8 cellular contexts compared by ENCODE assay signal in genomic region chr12:12717586-12718381, GRCh38. TPM values are rescaled to one million over a fixed set of nuclear protein-coding genes. Genes with fewer than 3 reads are reported as not detected.
DNase-seq lines count a peak whose midpoint lies in the region; TF ChIP-seq lines count a peak whose summit lies in the region.

No MANE protein-coding gene starts in this region.

- TF ChIP-seq CTCF in BJ (IDR thresholded peaks at IDR 0.05; ENCODE audit: insufficient read depth, low read depth, low read length) = no peak
- no peak for TF ChIP-seq CTCF in foreskin fibroblast (IDR thresholded peaks at IDR 0.05; ENCODE audit: low read depth, low read length)

- peak overlapping the region; percentile 69 for H3K4me3 ChIP-seq in BJ (ENCODE audit: low read depth, low read length)
- H3K4me3 ChIP-seq in foreskin fibroblast (ENCODE audit: low read depth in 1 of 2, low read length in 2 of 2) = peak overlapping the region; percentile 92 to 100
- H3K4me3 ChIP-seq in neuron (ENCODE audit: low read length) = peak overlapping the region; percentile 77

- H3K36me3 ChIP-seq in BJ (ENCODE audit: control insufficient read depth, insufficient read depth, low read length) = no peaks in the 10 kb centered on the region; the same call in 1 of the 2 replicates
- peaks cover 46% of the 10 kb centered on the region for H3K36me3 ChIP-seq in neuron (ENCODE audit: insufficient read depth, low read length)

- H3K27me3 ChIP-seq in BJ (ENCODE audit: control insufficient read depth, insufficient read depth, low read length) = no peaks in the 10 kb centered on the region
- no peaks in the 10 kb centered on the region for H3K27me3 ChIP-seq in neuron (ENCODE audit: insufficient read depth, low read length)

- TF ChIP-seq POLR2A in GM18526 (IDR thresholded peaks at IDR 0.05; ENCODE audit: extremely low read depth, insufficient read length) = peak; percentile 10

- no peak for DNase-seq in BJ (ENCODE audit: low read depth)
- peak; percentile 19 for DNase-seq in HuH-7.5 (ENCODE audit: low spot score)
- DNase-seq in activated CD8-positive, alpha-beta memory T cell treated with anti-CD3 and anti-CD28 coated beads for 24 hours = peak; percentile 77
- DNase-seq in foreskin fibroblast = no peak
- no peak for DNase-seq in T1000 (lab: John Stamatoyannopoulos, UW)
- DNase-seq in NCI-H2196 (lab: John Stamatoyannopoulos, UW; ENCODE audit: unreplicated experiment) = no peak

- CTCF ChIA-PET in BJ (lab: Yijun Ruan, JAX) = interaction anchor here (2.1 kb wide), 1 partner anchor 19 kb away, joined by 6 read pairs; no protein-coding TSS in a partner anchor

- peaks cover 57% of the 10 kb centered on the region for H3K4me1 ChIP-seq in neuron (ENCODE audit: insufficient read depth, low read length)

- POLR2A ChIA-PET in BJ (lab: Charles Lee) = no interaction called here

- H2AFZ ChIP-seq in neuron (ENCODE audit: low read depth, low read length) = no peak overlapping the region

- no peaks in the 10 kb centered on the region for H3K9me3 ChIP-seq in neuron (ENCODE audit: low read length)

RNA-seq across cellular contexts. Expression of gene CDKN1B, which starts 0.6 kb away (rescaled TPM):
- 19.7 and 21.7 TPM in 2 replicates for polyA plus RNA-seq in BJ (2011; rRNA removed)
- 11.6 and 17.5 TPM in 2 replicates for polyA minus RNA-seq in BJ (2011; rRNA and poly(A)+ RNA removed)

RNA-seq across cellular contexts. Expression of gene GPR19, which starts 21.8 kb away (rescaled TPM):
- 0.42 and 0.60 TPM in 2 replicates for polyA plus RNA-seq in BJ (2011; rRNA removed)
- polyA minus RNA-seq in BJ (2011; rRNA and poly(A)+ RNA removed) = 0.21 and 0.57 TPM in 2 replicates

Comparison
In these comparisons a context has a peak if more than half of its experiments do, and no peak if none do; other contexts are left out.
1. DNase-seq: peak in HuH-7.5 (single experiment) and activated CD8-positive, alpha-beta memory T cell treated with anti-CD3 and anti-CD28 coated beads for 24 hours (single experiment); none in BJ (single experiment), foreskin fibroblast (0 of 2), T1000 (single experiment) and NCI-H2196 (single experiment).
2. Peak in every context shown above with its lines, with median percentiles within 50 percentile points of each other: H3K4me3 ChIP-seq.